In the genomic region with DNA sequence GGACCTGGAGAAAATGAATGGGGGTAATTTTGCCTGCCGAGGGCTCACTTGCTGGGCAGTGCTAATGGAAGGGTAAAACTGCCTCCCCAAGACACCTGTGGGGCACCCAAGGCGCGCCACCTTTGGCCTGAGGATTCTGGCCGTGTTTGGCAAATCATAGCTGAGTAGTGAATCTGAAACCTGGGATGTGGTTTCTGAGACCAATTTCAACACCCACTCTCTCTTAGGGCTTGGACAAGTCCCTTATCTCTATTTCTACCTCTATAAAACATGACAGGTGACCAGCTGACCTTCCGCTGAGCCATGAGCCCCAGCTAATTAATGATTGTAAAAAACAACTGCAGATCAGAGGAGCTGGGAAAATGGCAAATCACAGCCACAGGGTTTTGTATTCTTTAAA, we compare ENCODE assay signal across 9 cellular contexts. TPM values are rescaled to one million over a fixed set of nuclear protein-coding genes. Genes with fewer than 3 reads are reported as not detected.
DNase-seq lines count a peak whose midpoint lies in the region; ATAC-seq and TF ChIP-seq lines count a peak whose summit lies in the region.
"Had no signal": no experiment of that assay in that cellular context is flagged by ENCODE, and none has a peak within 500 bp of the region (broad histone marks: within the 10 kb centered on the region; RNA-seq: fewer than 3 reads in every experiment).

No MANE protein-coding gene starts in this region.

- ATAC-seq in activated CD8-positive, alpha-beta memory T cell treated with anti-CD3 and anti-CD28 coated beads, Interleukin-2, amount 10 ng/mL, durations not matched to agents 7 days and 5 days = no peak
- ATAC-seq in left colon = no peak

- H3K27ac ChIP-seq in GM23248 = no peak overlapping the region
- peak overlapping the region; percentile 88 to 99 (median 95) for H3K27ac ChIP-seq in sigmoid colon

- intact Hi-C loops in sigmoid colon (cut with DNase I) (loop anchor here (5.0 kb wide), 2 partner anchors 60 to 220 kb away; partner anchors contain the start of genes ACP2 and SLC39A13), left colon (cut with DNase I, micrococcal nuclease) (no loop called here)

- no peak for TF ChIP-seq EP300 in sigmoid colon (IDR thresholded peaks at IDR 0.05)

- peak overlapping the region; percentile 67 for H3K4me3 Mint-ChIP-seq in glutamatergic neuron (ENCODE audit: unreplicated experiment)
- no peak overlapping the region for H3K4me3 Mint-ChIP-seq in activated CD8-positive, alpha-beta memory T cell treated with anti-CD3 and anti-CD28 coated beads, Interleukin-2, amount 10 ng/mL, durations not matched to agents 7 days and 5 days

- H3K27me3 Mint-ChIP-seq in glutamatergic neuron (ENCODE audit: unreplicated experiment) = peaks cover 3% of the 10 kb centered on the region
- H3K27me3 Mint-ChIP-seq in activated CD8-positive, alpha-beta memory T cell treated with anti-CD3 and anti-CD28 coated beads, Interleukin-2, amount 10 ng/mL, durations not matched to agents 7 days and 5 days = peaks cover 52% of the 10 kb centered on the region

- H3K4me1 Mint-ChIP-seq in glutamatergic neuron (ENCODE audit: low read depth, unreplicated experiment) = peaks cover 18% of the 10 kb centered on the region
- H3K4me1 Mint-ChIP-seq in activated CD8-positive, alpha-beta memory T cell treated with anti-CD3 and anti-CD28 coated beads, Interleukin-2, amount 10 ng/mL, durations not matched to agents 7 days and 5 days = peaks cover 13% of the 10 kb centered on the region

- peak overlapping the region; percentile 67 for H3K4me2 ChIP-seq in GM23248 (ENCODE audit: unreplicated experiment)

- no peak overlapping the region for H3K9ac ChIP-seq in GM23248

- no peaks in the 10 kb centered on the region for H4K20me1 ChIP-seq in GM23248 (ENCODE audit: insufficient read depth)

- peak overlapping the region; percentile 28 for H3K27ac Mint-ChIP-seq in glutamatergic neuron (ENCODE audit: unreplicated experiment)
- H3K27ac Mint-ChIP-seq in activated CD8-positive, alpha-beta memory T cell treated with anti-CD3 and anti-CD28 coated beads, Interleukin-2, amount 10 ng/mL, durations not matched to agents 7 days and 5 days = no peak overlapping the region

- H3K9me3 Mint-ChIP-seq in glutamatergic neuron (ENCODE audit: unreplicated experiment) = peaks cover 2% of the 10 kb centered on the region
- H3K9me3 Mint-ChIP-seq in activated CD8-positive, alpha-beta memory T cell treated with anti-CD3 and anti-CD28 coated beads, Interleukin-2, amount 10 ng/mL, durations not matched to agents 7 days and 5 days (ENCODE audit: low read depth) = no peaks in the 10 kb centered on the region

- H3K4me3 ChIP-seq in GM23248 = peak overlapping the region; percentile 63
- H3K4me3 ChIP-seq in WI38 (ENCODE audit: low read depth, low read length) = peak overlapping the region; percentile 69
- H3K4me3 ChIP-seq in sigmoid colon = peak overlapping the region in 3 of 4 donors; percentile 63 to 95 (median 87)

- DNase-seq in GM23248 (no peak), glutamatergic neuron (no peak), sigmoid colon (no peak), left colon (no peak), NCI-H2107 (lab: John Stamatoyannopoulos, UW) (no peak), NCI-H446 treated with DMSO at 0.1 percent for 48 hours (lab: John Stamatoyannopoulos, UW) (no peak)
- DNase-seq in activated CD8-positive, alpha-beta memory T cell treated with anti-CD3 and anti-CD28 coated beads, Interleukin-2, amount 10 ng/mL, durations not matched to agents 7 days and 5 days = no peak
- DNase-seq: activated gamma-delta T cell treated with Interleukin-2 at 50 U/mL for 16 hours had no signal

- no peaks in the 10 kb centered on the region for H3K27me3 ChIP-seq in GM23248 (replicated peaks; ENCODE audit: insufficient read depth)
- no peaks in the 10 kb centered on the region for H3K27me3 ChIP-seq in sigmoid colon

- peaks cover 10% of the 10 kb centered on the region; the same call in 1 of the 2 replicates for H3K4me1 ChIP-seq in GM23248 (ENCODE audit: insufficient read depth)
- H3K4me1 ChIP-seq in sigmoid colon = peaks cover 0 to 65% (median 58%) of the 10 kb centered on the region in 4 donors

- no peaks in the 10 kb centered on the region for H3K79me2 ChIP-seq in GM23248 (ENCODE audit: insufficient read depth)

- CTCF ChIA-PET in activated CD8-positive, alpha-beta memory T cell treated with anti-CD3 and anti-CD28 coated beads, Interleukin-2, amount 10 ng/mL, durations not matched to agents 7 days and 5 days (lab: Charles Lee) = interaction anchor here (0.9 to 4.0 kb wide), 6 partner anchors 9 to 72 kb away, joined by 3 to 25 read pairs (median 6); partner anchors contain the start of genes ARFGAP2 and DDB2

- in situ Hi-C loops in GM23248 (cut with MboI) = no loop called here

- H3K36me3 Mint-ChIP-seq in glutamatergic neuron (ENCODE audit: unreplicated experiment) = no peaks in the 10 kb centered on the region
- no peaks in the 10 kb centered on the region for H3K36me3 Mint-ChIP-seq in activated CD8-positive, alpha-beta memory T cell treated with anti-CD3 and anti-CD28 coated beads, Interleukin-2, amount 10 ng/mL, durations not matched to agents 7 days and 5 days

- peak overlapping the region; percentile 89 for H2AFZ ChIP-seq in GM23248

- TF ChIP-seq POLR2A in sigmoid colon (IDR thresholded peaks at IDR 0.05) = no peak

- H3K36me3 ChIP-seq in GM23248 (ENCODE audit: low read depth) (no peaks in the 10 kb centered on the region), sigmoid colon (no peaks in the 10 kb centered on the region)

- WGBS in GM23248 (ENCODE audit: low coverage in 1 of 2, low lambda C conversion rate in 2 of 2, missing lambda C conversion rate in 2 of 2), 2 experiments = 49 to 56% methylated on average over 5 of the region's 5 CpGs
- WGBS in sigmoid colon, 2 donors = 20 to 40% methylated on average over 5 of the region's 5 CpGs

- H3F3A ChIP-seq in GM23248 (ENCODE audit: insufficient read depth) = peaks cover 13% of the 10 kb centered on the region; the same call in 1 of the 2 replicates

- no peaks in the 10 kb centered on the region for H3K9me3 ChIP-seq in GM23248 (ENCODE audit: low read depth)
- H3K9me3 ChIP-seq in sigmoid colon = no peaks in the 10 kb centered on the region

- TF ChIP-seq CTCF in WI38 (IDR thresholded peaks at IDR 0.05; ENCODE audit: low read depth, low read length) (no peak), glutamatergic neuron (IDR thresholded peaks at IDR 0.05; ENCODE audit: partially characterized antibody, unreplicated experiment) (no peak), sigmoid colon (IDR thresholded peaks at IDR 0.05) (no peak)

- H3K9me2 ChIP-seq in GM23248 (ENCODE audit: insufficient read depth) = no peaks in the 10 kb centered on the region

RNA-seq across cellular contexts. Expression of gene PACSIN3, which starts 1.5 kb away (rescaled TPM):
- total RNA-seq in GM23248 (2014; rRNA removed; shearing (Covaris generic)) = 13.6 and 17.5 TPM in 2 replicates
- polyA plus RNA-seq in GM23248 (2016; fragmentation: Nextera tagmentation; extraction: Ambion mirVana) = 9.7 and 12.6 TPM in 2 replicates
- total RNA-seq in glutamatergic neuron (ENCODE audit: unreplicated experiment) = 2.2 TPM
- total RNA-seq in sigmoid colon = 10 to 100 TPM; 56.0 to 78.3 (median 73.5) TPM
- 1 to 10 TPM; 1.2 to 7.0 (median 4.8) TPM for polyA plus RNA-seq in sigmoid colon
- total RNA-seq in activated CD8-positive, alpha-beta memory T cell treated with anti-CD3 and anti-CD28 coated beads, Interleukin-2, amount 10 ng/mL, durations not matched to agents 7 days and 5 days = 1 to 10 TPM in 1 of 2 experiments, under 1 TPM in 1; 0.64 to 2.2 TPM
- total RNA-seq in left colon = 1 to 10 TPM; 2.2 to 7.1 TPM

RNA-seq across cellular contexts. Expression of gene ARFGAP2, which starts 11.0 kb away (rescaled TPM):
- total RNA-seq in GM23248 (2014; rRNA removed; shearing (Covaris generic)) = 105 and 131 TPM in 2 replicates
- polyA plus RNA-seq in GM23248 (2016; fragmentation: Nextera tagmentation; extraction: Ambion mirVana) (44.9 and 45.7 TPM in 2 replicates), sigmoid colon (10 to 100 TPM; 46.8 to 81.1 (median 50.2) TPM)
- total RNA-seq in glutamatergic neuron (ENCODE audit: unreplicated experiment) (119 TPM), sigmoid colon (100 to 1,000 TPM in 3 of 4 donors, 10 to 100 TPM in 1; 85.0 to 185 (median 123) TPM), left colon (10 to 100 TPM; 81.5 to 85.4 TPM)
- total RNA-seq in activated CD8-positive, alpha-beta memory T cell treated with anti-CD3 and anti-CD28 coated beads, Interleukin-2, amount 10 ng/mL, durations not matched to agents 7 days and 5 days = 100 to 1,000 TPM; 103 TPM

RNA-seq across cellular contexts. Expression of gene DDB2, which starts 27.1 kb away (rescaled TPM):
- 24.5 and 34.9 TPM in 2 replicates for total RNA-seq in GM23248 (2014; rRNA removed; shearing (Covaris generic))
- 40.3 and 41.3 TPM in 2 replicates for polyA plus RNA-seq in GM23248 (2016; fragmentation: Nextera tagmentation; extraction: Ambion mirVana)
- total RNA-seq in glutamatergic neuron (ENCODE audit: unreplicated experiment) = 12.6 TPM
- 10 to 100 TPM; 31.9 to 44.6 (median 32.3) TPM for total RNA-seq in sigmoid colon
- polyA plus RNA-seq in sigmoid colon = 10 to 100 TPM; 21.3 to 42.0 (median 21.6) TPM
- total RNA-seq in activated CD8-positive, alpha-beta memory T cell treated with anti-CD3 and anti-CD28 coated beads, Interleukin-2, amount 10 ng/mL, durations not matched to agents 7 days and 5 days = 100 to 1,000 TPM; 155 to 216 TPM
- total RNA-seq in left colon = 10 to 100 TPM; 24.7 to 37.7 TPM
